ENCODE assay signal across 14 cellular contexts in the genomic region with DNA sequence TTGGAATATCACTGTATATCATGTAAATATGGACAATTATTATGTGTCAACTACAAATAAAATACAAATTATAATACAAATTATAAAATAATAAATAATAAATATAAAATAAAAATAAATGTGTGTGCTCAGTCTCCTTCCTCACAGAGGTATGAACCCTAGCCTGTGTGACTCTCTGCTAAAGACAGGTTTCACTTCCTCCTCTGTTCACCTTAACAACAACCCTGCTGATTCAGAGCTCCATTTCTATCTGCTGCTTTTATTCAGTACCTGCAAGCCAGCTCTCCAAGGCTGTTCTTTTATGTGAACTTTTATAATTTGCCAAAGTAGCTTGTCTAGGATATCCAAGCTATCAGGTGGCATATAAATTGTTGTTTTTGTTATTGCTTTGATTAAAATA.
DNase-seq lines count a peak whose midpoint lies in the region; ATAC-seq and TF ChIP-seq lines count a peak whose summit lies in the region.
"Had no signal": no experiment of that assay in that cellular context is flagged by ENCODE, and none has a peak within 500 bp of the region (broad histone marks: within the 10 kb centered on the region; RNA-seq: fewer than 3 reads in every experiment).

No MANE protein-coding gene starts in this region.

- no peaks in the 10 kb centered on the region for H4K20me1 ChIP-seq in DOHH2 (ENCODE audit: control insufficient read depth, insufficient read depth, low read depth, low read length)

- H3K4me1 ChIP-seq in DOHH2 (ENCODE audit: control insufficient read depth, low read length) = peaks cover 44% of the 10 kb centered on the region

- peak; percentile 90 for ATAC-seq in GM19328 (IDR thresholded peaks at IDR 0.05; ENCODE audit: unreplicated experiment)
- ATAC-seq in HG02763 (IDR thresholded peaks at IDR 0.05; ENCODE audit: unreplicated experiment) = peak; percentile 92
- ATAC-seq in HG03521 (IDR thresholded peaks at IDR 0.05; ENCODE audit: unreplicated experiment) = peak; percentile 99

- H3K4me2 ChIP-seq in DOHH2 (ENCODE audit: low read length) = peak overlapping the region; percentile 90

- no peak for TF ChIP-seq CTCF in DOHH2 (IDR thresholded peaks at IDR 0.05; ENCODE audit: low read depth, low read length, poor library complexity, severe bottlenecking)

- H3F3A ChIP-seq in DOHH2 (ENCODE audit: control insufficient read depth, insufficient read depth) = peaks cover 8% of the 10 kb centered on the region

- no peaks in the 10 kb centered on the region for H3K27me3 ChIP-seq in DOHH2 (ENCODE audit: control insufficient read depth, low read length)

- DNase-seq in NCI-H146 treated with DMSO at 0.1 percent for 48 hours (lab: John Stamatoyannopoulos, UW; ENCODE audit: unreplicated experiment) (no peak), foreskin melanocyte (no peak), SK-N-DZ (ENCODE audit: low spot score) (no peak), HUDEP-2 (lab: John Stamatoyannopoulos, UW; ENCODE audit: unreplicated experiment in 76 of 76) (no peak)
- DNase-seq: activated CD4-positive, alpha-beta T cell treated with anti-CD3 and anti-CD28 coated beads, Interleukin-2, amount 10 ng/mL, durations not matched to agents 7 days and 5 days; endodermal cell; hypothalamus; midbrain; NCI-H1694; Right ventricle myocardium superior had no signal

- H3K9me3 ChIP-seq in DOHH2 (ENCODE audit: control insufficient read depth, insufficient read depth, low read length) = no peaks in the 10 kb centered on the region

- H3K9me2 ChIP-seq in DOHH2 (replicated peaks; ENCODE audit: control insufficient read depth, low read length) = no peaks in the 10 kb centered on the region

- no peaks in the 10 kb centered on the region for H3K36me3 ChIP-seq in DOHH2 (ENCODE audit: control insufficient read depth, low read length)

- H3K27ac ChIP-seq in DOHH2 (ENCODE audit: low read depth, low read length) = peak overlapping the region; percentile 77

- H3K79me2 ChIP-seq in DOHH2 (ENCODE audit: control insufficient read depth, low read length) = no peaks in the 10 kb centered on the region

- H3K4me3 ChIP-seq in DOHH2 (ENCODE audit: low read length) = peak overlapping the region; percentile 68
